Comparison of ENCODE assay signal across 10 cellular contexts in genomic region chr1:114632427-114632826, GRCh38.
"Had no signal": no experiment of that assay in that cellular context is flagged by ENCODE, and none has a peak within 500 bp of the region (broad histone marks: within the 10 kb centered on the region; RNA-seq: fewer than 3 reads in every experiment).

No MANE protein-coding gene starts in this region.

- H3K4me1 Mint-ChIP-seq: IgD-negative memory B cell had no signal

- H3K9ac ChIP-seq: GM23248 had no signal

- H3K9me3 ChIP-seq: HAP-1 had no signal

- H3K27ac Mint-ChIP-seq: HFFc6, IgD-negative memory B cell had no signal

- H3K4me3 Mint-ChIP-seq: HFFc6, IgD-negative memory B cell had no signal

- DNase-seq: GM23248, GOT3, H7, HFFc6, KG1 had no signal

- H2AFZ ChIP-seq: GM23248 had no signal

- FAIRE-seq: HepG2 had no signal

- ATAC-seq: HCT116, HepG2 had no signal

- H3K4me3 ChIP-seq: GM23248, HAP-1 had no signal

- H3K9me3 Mint-ChIP-seq: HFFc6 had no signal

- H3K4me1 ChIP-seq: HAP-1 had no signal

- H3K27ac ChIP-seq: GM23248, HL-60 had no signal

- H3K36me3 ChIP-seq: HAP-1 had no signal
